ENCODE assay signal across 9 cellular contexts in the genomic region with DNA sequence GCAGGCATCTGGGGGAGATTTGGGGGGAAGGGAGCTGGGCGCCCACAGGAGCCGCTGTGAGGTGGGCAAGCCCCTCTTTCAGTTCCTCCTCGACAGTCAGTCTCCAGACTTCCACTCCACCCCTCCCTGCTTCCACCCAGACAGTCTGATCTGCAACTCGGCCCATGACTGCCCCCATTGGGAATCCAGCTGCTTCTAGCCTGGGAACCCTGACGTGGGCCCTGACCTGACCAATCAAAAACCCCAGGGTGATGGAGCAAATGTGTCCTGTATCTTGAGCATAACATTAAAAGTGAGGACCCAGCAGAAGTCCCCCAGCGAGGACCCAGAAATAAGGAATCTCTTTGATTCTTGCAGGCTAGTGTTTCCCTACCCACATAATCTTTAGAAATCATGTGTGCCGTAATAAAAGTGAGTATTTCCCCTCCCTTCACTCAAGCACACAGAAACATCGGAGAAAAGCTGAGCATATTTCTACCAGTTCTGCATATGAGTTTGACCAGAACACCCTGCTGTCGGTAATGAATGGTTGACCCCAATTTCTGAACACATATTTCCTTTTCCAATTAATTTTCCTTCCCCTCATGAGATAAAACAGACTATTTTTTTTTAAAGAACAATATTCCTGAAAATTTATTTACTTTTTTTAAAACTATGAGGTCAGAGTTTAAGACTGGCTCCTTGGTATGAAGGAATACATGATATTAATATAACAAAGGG. TPM values are rescaled to one million over a fixed set of nuclear protein-coding genes. Genes with fewer than 3 reads are reported as not detected.
DNase-seq lines count a peak whose midpoint lies in the region; ATAC-seq lines count a peak whose summit lies in the region.
"Had no signal": no experiment of that assay in that cellular context is flagged by ENCODE, and none has a peak within 500 bp of the region (broad histone marks: within the 10 kb centered on the region; RNA-seq: fewer than 3 reads in every experiment).

No MANE protein-coding gene starts in this region.

- no peak overlapping the region for H3K23ac ChIP-seq in mesendoderm (ENCODE audit: low read length)

- no peak overlapping the region for H3K27ac ChIP-seq in mesendoderm (ENCODE audit: low read depth, low read length)

- H3K79me2 ChIP-seq in mesendoderm (ENCODE audit: control insufficient read depth, insufficient read depth, low read length), result peaks cover 8% of the 10 kb centered on the region

- H3K56ac ChIP-seq in mesendoderm (ENCODE audit: low read length), result no peak overlapping the region

- no peak overlapping the region for H4K8ac ChIP-seq in mesendoderm (ENCODE audit: low read depth, low read length)

- no peak overlapping the region for H4K5ac ChIP-seq in mesendoderm (ENCODE audit: low read length)

- no peak overlapping the region for H3K18ac ChIP-seq in mesendoderm (ENCODE audit: low read length)

- no peak overlapping the region for H2BK15ac ChIP-seq in mesendoderm (replicated peaks; ENCODE audit: low read depth)

- H3K36me3 ChIP-seq in mesendoderm (ENCODE audit: control insufficient read depth, insufficient read depth, low read length), result peaks cover 2% of the 10 kb centered on the region

- no peak overlapping the region for H3K4me2 ChIP-seq in mesendoderm (ENCODE audit: low read length)

- no peaks in the 10 kb centered on the region for H3K27me3 ChIP-seq in mesendoderm (ENCODE audit: insufficient read depth, low read length, poor library complexity)

- H2AK5ac ChIP-seq in mesendoderm (ENCODE audit: low read length), result no peak overlapping the region

- no peak overlapping the region for H3K9ac ChIP-seq in mesendoderm (ENCODE audit: low read length)

- DNase-seq in CD1c-positive myeloid dendritic cell (ENCODE audit: extremely low spot score) (peak; percentile 68), NOMO-1 treated with DMSO at 0.1 percent for 48 hours (lab: John Stamatoyannopoulos, UW; ENCODE audit: unreplicated experiment) (peak; percentile 77), fibroblast of gingiva (ENCODE audit: low read depth) (peak; percentile 44), sciatic nerve (ENCODE audit: low spot score) (no peak), mesendoderm (no peak), HK-2 (ENCODE audit: unreplicated experiment) (no peak)
- no peak for DNase-seq in stimulated activated naive CD4-positive, alpha-beta T cell (lab: John Stamatoyannopoulos, UW)

- H3K79me1 ChIP-seq in mesendoderm (ENCODE audit: low read length), result peaks cover 9% of the 10 kb centered on the region

- H3K4ac ChIP-seq in mesendoderm (ENCODE audit: low read depth, low read length), result no peak overlapping the region

- no peaks in the 10 kb centered on the region for H3K4me1 ChIP-seq in mesendoderm (ENCODE audit: control insufficient read depth, low read depth, low read length)

- H2BK5ac ChIP-seq in mesendoderm (ENCODE audit: low read length), result no peak overlapping the region

- intact Hi-C loops in sciatic nerve (cut with DNase I), result no loop called here

- no peak overlapping the region for H3K4me3 ChIP-seq in mesendoderm (ENCODE audit: low read length)

- ATAC-seq in GM21576 (IDR thresholded peaks at IDR 0.05; ENCODE audit: unreplicated experiment), result peak; percentile 43
- ATAC-seq in sciatic nerve, result peak; percentile 38

- H2BK120ac ChIP-seq in mesendoderm (ENCODE audit: low read depth, low read length), result no peak overlapping the region

- WGBS in mesendoderm (ENCODE audit: extremely low coverage, insufficient coverage, low lambda C conversion rate), result no CpG with 5 or more reads among the region's 9 CpGs

RNA-seq across cellular contexts. Expression of a gene that starts 6.4 kb away (rescaled TPM):
- 74.3 TPM for total RNA-seq in sciatic nerve
- 7.0 TPM for polyA plus RNA-seq in mesendoderm (2013, experiment 1 of 2)
- polyA plus RNA-seq in mesendoderm (2013, experiment 2 of 2), result 7.5 TPM

RNA-seq across cellular contexts. Expression of a gene that starts 28.9 kb away (rescaled TPM):
- total RNA-seq in sciatic nerve, result not detected
- not detected for polyA plus RNA-seq in mesendoderm (2013, experiment 1 of 2)
- polyA plus RNA-seq in mesendoderm (2013, experiment 2 of 2), result not detected
- total RNA-seq: dermis microvascular lymphatic vessel endothelial cell had no signal

Comparison
In these comparisons a context has a peak if more than half of its experiments do, and no peak if none do; other contexts are left out.
1. DNase-seq: peak in CD1c-positive myeloid dendritic cell (single experiment), NOMO-1 treated with DMSO at 0.1 percent for 48 hours (single experiment) and fibroblast of gingiva (single experiment); none in sciatic nerve (single experiment), mesendoderm (single experiment), HK-2 (single experiment) and stimulated activated naive CD4-positive, alpha-beta T cell (0 of 6).